1 cellular context compared by ENCODE assay signal in genomic region chr13:113490496-113491417, GRCh38.
TF ChIP-seq lines count a peak whose summit lies in the region.

Gene DCUN1D2, minus strand, starts transcription at chr13:113490711. Its CDS starts 42 bp downstream, at chr13:113490669.

TF ChIP-seq in GM12878, 131 proteins besides CTCF, POLR2A, EP300 and RAD21 (continued from another document and continues in another):
- TF ChIP-seq ZBTB11 (CRISPR knock-in tag; IDR thresholded peaks at IDR 0.05) (peak; percentile 45; the same call in 1 of the 2 replicates), IRF3 (IDR thresholded peaks at IDR 0.05) (no peak), EED (IDR thresholded peaks at IDR 0.05; ENCODE audit: low read depth) (no peak; the same call in none of the 2 replicates), YY1 (IDR thresholded peaks at IDR 0.05; ENCODE audit: low read depth, low read length) (peak; percentile 37; the same call in 1 of the 2 replicates), JUND (IDR thresholded peaks at IDR 0.05; ENCODE audit: low read depth, low read length) (no peak), SIN3A (IDR thresholded peaks at IDR 0.05; ENCODE audit: low read depth, low read length) (no peak), IRF4 (IDR thresholded peaks at IDR 0.05; ENCODE audit: low read depth, low read length) (no peak), HDAC6 (IDR thresholded peaks at IDR 0.05; ENCODE audit: unreplicated experiment) (no peak), IKZF1 (conservative IDR thresholded peaks at IDR 0.05) (peak; percentile 98), POU2F2 (IDR thresholded peaks at IDR 0.05; ENCODE audit: borderline replicate concordance, low read depth, low read length) (no peak; the same call in 2 of the 3 replicates), TARDBP (IDR thresholded peaks at IDR 0.05; ENCODE audit: borderline replicate concordance) (no peak), ZNF24 (IDR thresholded peaks at IDR 0.05) (no peak), NR2F1 (conservative IDR thresholded peaks at IDR 0.05) (peak; percentile 88), SUPT20H (IDR thresholded peaks at IDR 0.05; ENCODE audit: borderline replicate concordance, control insufficient read depth, low read depth, low read length) (no peak), FOS (IDR thresholded peaks at IDR 0.05; ENCODE audit: borderline replicate concordance, extremely low read depth, insufficient read length) (no peak), HSF1 (IDR thresholded peaks at IDR 0.05; ENCODE audit: low read depth, low read length) (no peak), ZZZ3 (IDR thresholded peaks at IDR 0.05; ENCODE audit: control insufficient read depth, insufficient read length, low read depth) (no peak), NFIC (IDR thresholded peaks at IDR 0.05; ENCODE audit: low read depth, low read length) (no peak), SUZ12 (IDR thresholded peaks at IDR 0.05; ENCODE audit: unreplicated experiment) (no peak), BCL11A (IDR thresholded peaks at IDR 0.05; ENCODE audit: low read depth, low read length) (no peak), TAF1 (IDR thresholded peaks at IDR 0.05; ENCODE audit: borderline replicate concordance, low read depth, low read length) (no peak), ZBTB4 (CRISPR knock-in tag; IDR thresholded peaks at IDR 0.05) (no peak), FOXM1 (IDR thresholded peaks at IDR 0.05; ENCODE audit: low read depth, low read length) (no peak), HCFC1 (IDR thresholded peaks at IDR 0.05; ENCODE audit: low read length) (peak; percentile 81), STAT3 (IDR thresholded peaks at IDR 0.05; ENCODE audit: low read depth, low read length) (no peak), ZBTB40 (IDR thresholded peaks at IDR 0.05; ENCODE audit: borderline replicate concordance) (no peak), ATF3 (IDR thresholded peaks at IDR 0.05; ENCODE audit: borderline replicate concordance, extremely low read depth, low read depth, low read length) (no peak)
- TF ChIP-seq, protein P1, sequence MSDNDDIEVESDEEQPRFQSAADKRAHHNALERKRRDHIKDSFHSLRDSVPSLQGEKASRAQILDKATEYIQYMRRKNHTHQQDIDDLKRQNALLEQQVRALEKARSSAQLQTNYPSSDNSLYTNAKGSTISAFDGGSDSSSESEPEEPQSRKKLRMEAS (IDR thresholded peaks at IDR 0.05; ENCODE audit: low read depth, low read length), result no peak; the same call in 1 of the 2 replicates
- TF ChIP-seq, protein P2, sequence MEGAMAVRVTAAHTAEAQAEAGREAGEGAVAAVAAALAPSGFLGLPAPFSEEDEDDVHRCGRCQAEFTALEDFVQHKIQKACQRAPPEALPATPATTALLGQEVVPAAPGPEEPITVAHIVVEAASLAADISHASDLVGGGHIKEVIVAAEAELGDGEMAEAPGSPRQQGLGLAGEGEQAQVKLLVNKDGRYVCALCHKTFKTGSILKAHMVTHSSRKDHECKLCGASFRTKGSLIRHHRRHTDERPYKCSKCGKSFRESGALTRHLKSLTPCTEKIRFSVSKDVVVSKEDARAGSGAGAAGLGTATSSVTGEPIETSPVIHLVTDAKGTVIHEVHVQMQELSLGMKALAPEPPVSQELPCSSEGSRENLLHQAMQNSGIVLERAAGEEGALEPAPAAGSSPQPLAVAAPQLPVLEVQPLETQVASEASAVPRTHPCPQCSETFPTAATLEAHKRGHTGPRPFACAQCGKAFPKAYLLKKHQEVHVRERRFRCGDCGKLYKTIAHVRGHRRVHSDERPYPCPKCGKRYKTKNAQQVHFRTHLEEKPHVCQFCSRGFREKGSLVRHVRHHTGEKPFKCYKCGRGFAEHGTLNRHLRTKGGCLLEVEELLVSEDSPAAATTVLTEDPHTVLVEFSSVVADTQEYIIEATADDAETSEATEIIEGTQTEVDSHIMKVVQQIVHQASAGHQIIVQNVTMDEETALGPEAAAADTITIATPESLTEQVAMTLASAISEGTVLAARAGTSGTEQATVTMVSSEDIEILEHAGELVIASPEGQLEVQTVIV (IDR thresholded peaks at IDR 0.05; ENCODE audit: borderline replicate concordance, partially characterized antibody), result no peak
- TF ChIP-seq, protein P3, sequence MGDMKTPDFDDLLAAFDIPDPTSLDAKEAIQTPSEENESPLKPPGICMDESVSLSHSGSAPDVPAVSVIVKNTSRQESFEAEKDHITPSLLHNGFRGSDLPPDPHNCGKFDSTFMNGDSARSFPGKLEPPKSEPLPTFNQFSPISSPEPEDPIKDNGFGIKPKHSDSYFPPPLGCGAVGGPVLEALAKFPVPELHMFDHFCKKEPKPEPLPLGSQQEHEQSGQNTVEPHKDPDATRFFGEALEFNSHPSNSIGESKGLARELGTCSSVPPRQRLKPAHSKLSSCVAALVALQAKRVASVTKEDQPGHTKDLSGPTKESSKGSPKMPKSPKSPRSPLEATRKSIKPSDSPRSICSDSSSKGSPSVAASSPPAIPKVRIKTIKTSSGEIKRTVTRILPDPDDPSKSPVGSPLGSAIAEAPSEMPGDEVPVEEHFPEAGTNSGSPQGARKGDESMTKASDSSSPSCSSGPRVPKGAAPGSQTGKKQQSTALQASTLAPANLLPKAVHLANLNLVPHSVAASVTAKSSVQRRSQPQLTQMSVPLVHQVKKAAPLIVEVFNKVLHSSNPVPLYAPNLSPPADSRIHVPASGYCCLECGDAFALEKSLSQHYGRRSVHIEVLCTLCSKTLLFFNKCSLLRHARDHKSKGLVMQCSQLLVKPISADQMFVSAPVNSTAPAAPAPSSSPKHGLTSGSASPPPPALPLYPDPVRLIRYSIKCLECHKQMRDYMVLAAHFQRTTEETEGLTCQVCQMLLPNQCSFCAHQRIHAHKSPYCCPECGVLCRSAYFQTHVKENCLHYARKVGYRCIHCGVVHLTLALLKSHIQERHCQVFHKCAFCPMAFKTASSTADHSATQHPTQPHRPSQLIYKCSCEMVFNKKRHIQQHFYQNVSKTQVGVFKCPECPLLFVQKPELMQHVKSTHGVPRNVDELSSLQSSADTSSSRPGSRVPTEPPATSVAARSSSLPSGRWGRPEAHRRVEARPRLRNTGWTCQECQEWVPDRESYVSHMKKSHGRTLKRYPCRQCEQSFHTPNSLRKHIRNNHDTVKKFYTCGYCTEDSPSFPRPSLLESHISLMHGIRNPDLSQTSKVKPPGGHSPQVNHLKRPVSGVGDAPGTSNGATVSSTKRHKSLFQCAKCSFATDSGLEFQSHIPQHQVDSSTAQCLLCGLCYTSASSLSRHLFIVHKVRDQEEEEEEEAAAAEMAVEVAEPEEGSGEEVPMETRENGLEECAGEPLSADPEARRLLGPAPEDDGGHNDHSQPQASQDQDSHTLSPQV (IDR thresholded peaks at IDR 0.05), result 0 out of 2 replicates have a peak, but pooled peaks have one; percentile 24
- TF ChIP-seq, protein P4, sequence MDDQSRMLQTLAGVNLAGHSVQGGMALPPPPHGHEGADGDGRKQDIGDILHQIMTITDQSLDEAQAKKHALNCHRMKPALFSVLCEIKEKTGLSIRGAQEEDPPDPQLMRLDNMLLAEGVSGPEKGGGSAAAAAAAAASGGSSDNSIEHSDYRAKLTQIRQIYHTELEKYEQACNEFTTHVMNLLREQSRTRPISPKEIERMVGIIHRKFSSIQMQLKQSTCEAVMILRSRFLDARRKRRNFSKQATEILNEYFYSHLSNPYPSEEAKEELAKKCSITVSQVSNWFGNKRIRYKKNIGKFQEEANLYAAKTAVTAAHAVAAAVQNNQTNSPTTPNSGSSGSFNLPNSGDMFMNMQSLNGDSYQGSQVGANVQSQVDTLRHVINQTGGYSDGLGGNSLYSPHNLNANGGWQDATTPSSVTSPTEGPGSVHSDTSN (IDR thresholded peaks at IDR 0.05; ENCODE audit: insufficient replicate concordance, low read depth, low read length), result no peak
